Comparison of ENCODE assay signal across 24 cellular contexts in genomic region chr12:19120795-19121194, GRCh38. TPM values are rescaled to one million over a fixed set of nuclear protein-coding genes. Genes with fewer than 3 reads are reported as not detected.
A peak's percentile ranks its signal among the peaks of the same experiment; 100 is the strongest.
DNase-seq lines count a peak whose midpoint lies in the region; ATAC-seq and TF ChIP-seq lines count a peak whose summit lies in the region.
"Had no signal": no experiment of that assay in that cellular context is flagged by ENCODE, and none has a peak within 500 bp of the region (broad histone marks: within the 10 kb centered on the region; RNA-seq: fewer than 3 reads in every experiment).

No MANE protein-coding gene starts in this region.

- H3K36me3 ChIP-seq in HEK293 (ENCODE audit: control insufficient read depth in 2 of 2, insufficient read depth in 1 of 2, low read length in 2 of 2): no peaks in the 10 kb centered on the region
- H3K36me3 ChIP-seq: cardiac muscle cell, WERI-Rb-1 had no signal

- no peak overlapping the region for H3K4me3 ChIP-seq in HEK293 (ENCODE audit: low read depth, low read length)
- H3K4me3 ChIP-seq in foreskin fibroblast (ENCODE audit: low read depth in 1 of 2, low read length in 2 of 2): no peak overlapping the region
- H3K4me3 ChIP-seq in right cardiac atrium (ENCODE audit: low read length): no peak overlapping the region
- H3K4me3 ChIP-seq: cardiac muscle cell had no signal

- H3K27ac ChIP-seq in HEK293 (ENCODE audit: extremely low read depth, low read depth, low read length) (no peak overlapping the region), right cardiac atrium (ENCODE audit: low read length) (no peak overlapping the region)
- H3K27ac ChIP-seq: cardiac muscle cell, WERI-Rb-1 had no signal

- no peaks in the 10 kb centered on the region for H3K9me3 ChIP-seq in HEK293 (ENCODE audit: control insufficient read depth, insufficient read depth, low read depth, low read length)
- no peaks in the 10 kb centered on the region for H3K9me3 ChIP-seq in right cardiac atrium (ENCODE audit: control insufficient read depth, low read length)

- TF ChIP-seq CTCF in HEK293 (tag by site-specific recombination; IDR thresholded peaks at IDR 0.05) (no peak), foreskin fibroblast (IDR thresholded peaks at IDR 0.05; ENCODE audit: low read depth, low read length) (no peak)

- DNase-seq in AG08395 (ENCODE audit: low spot score): peak; percentile 16
- DNase-seq in foreskin fibroblast: peak; percentile 59 to 77
- DNase-seq in GF-D8 (lab: John Stamatoyannopoulos, UW): no peak
- no peak for DNase-seq in SHP77 (lab: John Stamatoyannopoulos, UW)
- DNase-seq in right cardiac atrium: no peak
- DNase-seq: activated CD8-positive, alpha-beta memory T cell treated with anti-CD3 and anti-CD28 coated beads, Interleukin-2, amount 50 U/mL, for 4 hours; activated effector memory CD4-positive, alpha-beta T cell treated with Interleukin-2 at 50 U/mL for 16 hours; CD4-positive, CD25-positive, alpha-beta regulatory T cell; DMS 273 treated with DMSO at 0.1 percent for 48 hours; H9; Kasumi-1; left cardiac atrium; NCI-H524 treated with DMSO at 0.1 percent for 48 hours; nephron progenitor cell; posterior cingulate gyrus; Right ventricle myocardium superior; stimulated activated CD4-positive, alpha-beta T cell treated with anti-CD3 and anti-CD28 coated beads, Interleukin-2, amount 100 ng/mL, for 24 hours; stimulated activated naive CD4-positive, alpha-beta T cell; T-helper 1 cell; WERI-Rb-1 had no signal

- intact Hi-C loops in right cardiac atrium (cut with DNase I): no loop called here

- CTCF ChIA-PET in HEK293 (lab: Yijun Ruan, JAX): no interaction called here

- H3K27me3 ChIP-seq in right cardiac atrium (ENCODE audit: control insufficient read depth, insufficient read depth): no peaks in the 10 kb centered on the region
- H3K27me3 ChIP-seq: cardiac muscle cell had no signal

- H3K4me1 ChIP-seq in HEK293 (ENCODE audit: control insufficient read depth, insufficient read depth, low read length) (no peaks in the 10 kb centered on the region), right cardiac atrium (ENCODE audit: control insufficient read depth, insufficient read depth, low read length) (no peaks in the 10 kb centered on the region)

- ATAC-seq in SK-N-SH treated with all-trans-retinoic acid at 6 μM for 48 hours: peak; percentile 72
- no peak for ATAC-seq in right cardiac atrium
- ATAC-seq in GM21526 (IDR thresholded peaks at IDR 0.05; ENCODE audit: low FRiP score, unreplicated experiment): no peak
- ATAC-seq: left cardiac atrium had no signal

- POLR2A ChIA-PET in HEK293 (lab: Yijun Ruan, JAX): no interaction called here

- 58% methylated on average over 3 of the region's 3 CpGs for WGBS in right cardiac atrium

TF ChIP-seq in HEK293, 187 proteins besides CTCF, POLR2A, EP300 and RAD21:
- TF ChIP-seq PRDM10 (tag by site-specific recombination; IDR thresholded peaks at IDR 0.05): peak; percentile 62
- TF ChIP-seq ZNF701 (tag by site-specific recombination; IDR thresholded peaks at IDR 0.05): no peak

TF ChIP-seq in SK-N-SH treated with all-trans-retinoic acid at 6 μM for 48 hours, 23 proteins besides CTCF, POLR2A, EP300 and RAD21:
- TF ChIP-seq PATZ1 (CRISPR knock-in tag; IDR thresholded peaks at IDR 0.05; ENCODE audit: borderline replicate concordance): 0 out of 2 replicates have a peak, but pooled peaks have one; percentile 67
- peak; percentile 90 for TF ChIP-seq ISL1 (CRISPR knock-in tag; IDR thresholded peaks at IDR 0.05)
- no peak for TF ChIP-seq ZFP3 (CRISPR knock-in tag; IDR thresholded peaks at IDR 0.05)
- TF ChIP-seq ZFP30 (CRISPR knock-in tag; IDR thresholded peaks at IDR 0.05): no peak
- peak; percentile 80 for TF ChIP-seq ZC3H10 (CRISPR knock-in tag; IDR thresholded peaks at IDR 0.05)
- no peak for TF ChIP-seq TCF4 (CRISPR knock-in tag; IDR thresholded peaks at IDR 0.05; ENCODE audit: borderline replicate concordance)

RNA-seq across cellular contexts. Expression of gene PLEKHA5, which starts 8.7 kb away (rescaled TPM):
- 10 to 100 TPM; 51.0 to 88.0 (median 74.8) TPM for total RNA-seq in right cardiac atrium
- 47.3 TPM for polyA plus RNA-seq in right cardiac atrium

Comparison
In these comparisons a context has a peak if more than half of its experiments do, and no peak if none do; other contexts are left out.
1. DNase-seq: peak in AG08395 (single experiment) and foreskin fibroblast (2 of 2); none in GF-D8 (single experiment), SHP77 (0 of 2) and right cardiac atrium (0 of 3).